14 cellular contexts compared by ENCODE assay signal in genomic region chr19:45380107-45380506, GRCh38. TPM values are rescaled to one million over a fixed set of nuclear protein-coding genes. Genes with fewer than 3 reads are reported as not detected.
"Had no signal": no experiment of that assay in that cellular context is flagged by ENCODE, and none has a peak within 500 bp of the region (broad histone marks: within the 10 kb centered on the region; RNA-seq: fewer than 3 reads in every experiment).

No MANE protein-coding gene starts in this region.

- H3K27ac ChIP-seq: testis, upper lobe of left lung had no signal

- H3K27ac Mint-ChIP-seq: activated CD4-positive, alpha-beta T cell treated with anti-CD3 and anti-CD28 coated beads, Interleukin-2, amount 10 ng/mL, durations not matched to agents 7 days and 5 days; activated T-helper 1 cell treated with anti-CD3 and anti-CD28 coated beads, Interleukin-12 subunit alpha, Interleukin-12 subunit beta, Interleukin-2, Interleukin-4 antibody, amounts not matched to agents 30 ng/mL and 10 ng/mL and 1 ng/mL, durations not matched to agents 14 hours and 24 hours and 36 hours; stimulated activated naive CD8-positive, alpha-beta T cell treated with anti-CD3 and anti-CD28 coated beads, Interleukin-15, amount 100 ng/mL, for 72 hours had no signal

- ATAC-seq: sciatic nerve; stimulated activated naive CD8-positive, alpha-beta T cell treated with anti-CD3 and anti-CD28 coated beads, Interleukin-15, amount 100 ng/mL, for 72 hours had no signal

- H3K27me3 ChIP-seq: testis had no signal

- H3K4me3 Mint-ChIP-seq: activated CD4-positive, alpha-beta T cell treated with anti-CD3 and anti-CD28 coated beads, Interleukin-2, amount 10 ng/mL, durations not matched to agents 7 days and 5 days; activated T-helper 1 cell treated with anti-CD3 and anti-CD28 coated beads, Interleukin-12 subunit alpha, Interleukin-12 subunit beta, Interleukin-2, Interleukin-4 antibody, amounts not matched to agents 30 ng/mL and 10 ng/mL and 1 ng/mL, durations not matched to agents 14 hours and 24 hours and 36 hours; stimulated activated naive CD8-positive, alpha-beta T cell treated with anti-CD3 and anti-CD28 coated beads, Interleukin-15, amount 100 ng/mL, for 72 hours had no signal

- H3K9me3 Mint-ChIP-seq: activated CD4-positive, alpha-beta T cell treated with anti-CD3 and anti-CD28 coated beads, Interleukin-2, amount 10 ng/mL, durations not matched to agents 7 days and 5 days; activated T-helper 1 cell treated with anti-CD3 and anti-CD28 coated beads, Interleukin-12 subunit alpha, Interleukin-12 subunit beta, Interleukin-2, Interleukin-4 antibody, amounts not matched to agents 30 ng/mL and 10 ng/mL and 1 ng/mL, durations not matched to agents 14 hours and 24 hours and 36 hours; stimulated activated naive CD8-positive, alpha-beta T cell treated with anti-CD3 and anti-CD28 coated beads, Interleukin-15, amount 100 ng/mL, for 72 hours had no signal

- DNase-seq: activated CD4-positive, alpha-beta T cell treated with anti-CD3 and anti-CD28 coated beads, Interleukin-2, amount 10 ng/mL, durations not matched to agents 7 days and 5 days; activated CD4-positive, CD25-positive, alpha-beta regulatory T cell; activated CD8-positive, alpha-beta memory T cell treated with anti-CD3 and anti-CD28 coated beads for 24 hours; activated naive CD4-positive, alpha-beta T cell; stimulated activated CD4-positive, alpha-beta T cell treated with anti-CD3 and anti-CD28 coated beads, Interleukin-1b, Interleukin-23, amount 100 ng/mL, for 48 hours; stimulated activated naive CD8-positive, alpha-beta T cell treated with anti-CD3 and anti-CD28 coated beads, Interleukin-15, amount 100 ng/mL, for 72 hours; testis; upper lobe of left lung had no signal

- H3K9me3 ChIP-seq: testis, upper lobe of left lung had no signal

- H3K4me3 ChIP-seq: testis, upper lobe of left lung had no signal

RNA-seq across cellular contexts. Expression of gene PPP1R13L, which starts 24.8 kb away (rescaled TPM):
- polyA plus RNA-seq: neural cell had no signal

RNA-seq across cellular contexts. Expression of gene KLC3, which starts 39.6 kb away (rescaled TPM):
- total RNA-seq: activated CD4-positive, alpha-beta T cell treated with anti-CD3 and anti-CD28 coated beads, Interleukin-2, amount 10 ng/mL, durations not matched to agents 7 days and 5 days; activated T-helper 1 cell treated with anti-CD3 and anti-CD28 coated beads, Interleukin-12 subunit alpha, Interleukin-12 subunit beta, Interleukin-2, Interleukin-4 antibody, amounts not matched to agents 30 ng/mL and 10 ng/mL and 1 ng/mL, durations not matched to agents 14 hours and 24 hours and 36 hours; fibroblast of villous mesenchyme; glomerular endothelial cell; mesenteric fat pad; sciatic nerve had no signal
- polyA plus RNA-seq: neural cell had no signal
